Comparison of ENCODE assay signal across 8 cellular contexts in genomic region chr5:109688999-109689739, GRCh38. TPM values are rescaled to one million over a fixed set of nuclear protein-coding genes. Genes with fewer than 3 reads are reported as not detected.
DNase-seq lines count a peak whose midpoint lies in the region; ATAC-seq, FAIRE-seq and TF ChIP-seq lines count a peak whose summit lies in the region.

No MANE protein-coding gene starts in this region.

- TF ChIP-seq POLR2A in GM12892 (IDR thresholded peaks at IDR 0.05; ENCODE audit: low read depth, low read length): peak; percentile 72

- peaks cover 7% of the 10 kb centered on the region for H3K9me3 Mint-ChIP-seq in progenitor cell of endocrine pancreas (ENCODE audit: low read depth)

- H3K27ac ChIP-seq in adipose tissue (ENCODE audit: low read depth, low read length): peak overlapping the region; percentile 36
- H3K27ac ChIP-seq in heart right ventricle: peak overlapping the region; percentile 88 to 98 (median 96)
- H3K27ac ChIP-seq in urinary bladder (ENCODE audit: low read depth): peak overlapping the region; percentile 97

- H3K27me3 ChIP-seq in heart right ventricle: no peaks in the 10 kb centered on the region

- no peaks in the 10 kb centered on the region for H3K36me3 Mint-ChIP-seq in progenitor cell of endocrine pancreas (ENCODE audit: insufficient read depth)

- H3K9me3 ChIP-seq in heart right ventricle: peaks cover 0 to 11% (median 8%) of the 10 kb centered on the region in 11 donors

- H3K4me3 ChIP-seq in heart right ventricle (peak overlapping the region; percentile 81 to 99 (median 94)), urinary bladder (ENCODE audit: low read depth, low read length) (peak overlapping the region; percentile 82)

- H3K4me1 Mint-ChIP-seq in progenitor cell of endocrine pancreas (ENCODE audit: low read depth): peaks cover 19% of the 10 kb centered on the region

- FAIRE-seq in GM12892 (lab: Jason Lieb, UNC): peak; percentile 87

- DNase-seq in GM12892 (ENCODE audit: insufficient read length) (peak; percentile 66), NCI-H128 (lab: John Stamatoyannopoulos, UW; ENCODE audit: unreplicated experiment) (peak; percentile 41), SW480 (ENCODE audit: low spot score) (peak; percentile 89), heart right ventricle (peak; percentile 85 to 90), progenitor cell of endocrine pancreas (ENCODE audit: low spot score, unreplicated experiment) (peak; percentile 68)

- TF ChIP-seq CTCF in heart right ventricle (IDR thresholded peaks at IDR 0.05) (peak in 2 of 9 donors; percentile 9 to 14), progenitor cell of endocrine pancreas (IDR thresholded peaks at IDR 0.05; ENCODE audit: unreplicated experiment) (no peak)

- intact Hi-C loops in heart right ventricle (cut with DNase I): loop anchor here in 1 of 10 donors (10.0 kb wide), 1 partner anchor 204 kb away; no protein-coding TSS in a partner anchor

- H3K36me3 ChIP-seq in heart right ventricle: no peaks in the 10 kb centered on the region
- no peaks in the 10 kb centered on the region for H3K36me3 ChIP-seq in urinary bladder (ENCODE audit: insufficient read depth)

- WGBS in adipose tissue, 3 donors: 0 to 1% (median 0%) methylated on average over 50 to 68 of the region's 68 CpGs
- WGBS in heart right ventricle, 2 donors: 0 to 1% methylated on average over 54 to 65 of the region's 68 CpGs
- under 1% methylated on average over 66 of the region's 68 CpGs for WGBS in urinary bladder

- H3K27me3 Mint-ChIP-seq in progenitor cell of endocrine pancreas: no peaks in the 10 kb centered on the region

- ATAC-seq in HG02759 (IDR thresholded peaks at IDR 0.05; ENCODE audit: unreplicated experiment) (peak; percentile 82), heart right ventricle (peak; percentile 95 to 99 (median 96))

- peak overlapping the region; percentile 99 for H3K27ac Mint-ChIP-seq in progenitor cell of endocrine pancreas

- peaks cover 0 to 36% (median 19%) of the 10 kb centered on the region in 9 donors for H3K4me1 ChIP-seq in heart right ventricle
- peaks cover 3% of the 10 kb centered on the region for H3K4me1 ChIP-seq in urinary bladder (ENCODE audit: insufficient read depth)

- peak overlapping the region; percentile 98 for H3K4me3 Mint-ChIP-seq in progenitor cell of endocrine pancreas (ENCODE audit: low read depth)

RNA-seq across cellular contexts. Expression of gene MAN2A1, which starts 0.6 kb away (rescaled TPM):
- polyA plus RNA-seq in GM12892 (2012; ENCODE audit: missing spikeins): 6.8 TPM
- polyA plus RNA-seq in adipose tissue (10 to 100 TPM in 2 of 3 donors, 1 to 10 TPM in 1; 8.3 to 15.9 (median 10.0) TPM), heart right ventricle (1 to 10 TPM; 2.9 to 3.9 TPM), urinary bladder (22.5 TPM)
- total RNA-seq in heart right ventricle (10 to 100 TPM in 1 of 10 donors, 1 to 10 TPM in 9; 5.4 to 16.1 (median 7.0) TPM), progenitor cell of endocrine pancreas (41.9 and 45.4 TPM in 2 replicates), urinary bladder (125 TPM)

Comparison
In these comparisons a context has a peak if more than half of its experiments do, and no peak if none do; other contexts are left out.
1. Peak in every context shown above with its lines: DNase-seq, ATAC-seq, H3K4me3 ChIP-seq and H3K27ac ChIP-seq.
2. H3K27ac ChIP-seq: peak in every context shown above with its lines; median percentile 97 in urinary bladder; 96 in heart right ventricle; 36 in adipose tissue.